1 cellular context compared by ENCODE assay signal in the genomic region with DNA sequence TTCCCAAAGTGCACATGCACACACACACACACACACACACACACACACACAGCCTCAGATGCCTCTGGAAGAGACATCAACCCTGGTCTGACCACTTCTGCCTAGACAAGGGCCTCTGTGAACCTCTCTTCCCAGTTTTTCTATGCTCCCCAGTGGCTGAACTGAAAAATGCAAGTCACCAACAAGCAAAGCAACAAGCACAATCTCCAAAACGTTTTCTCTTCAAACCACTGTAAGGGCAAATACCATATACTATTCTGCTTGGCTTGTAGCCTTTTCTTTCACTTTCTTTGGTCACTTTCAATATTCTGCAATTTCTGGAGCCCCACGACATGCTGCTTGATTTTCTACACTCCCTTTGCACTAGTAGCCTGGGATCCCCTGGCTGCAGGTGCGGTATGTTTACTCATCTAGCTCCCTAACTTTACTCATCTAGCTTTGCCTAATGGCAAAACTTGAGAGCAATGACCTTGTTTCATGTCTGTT.
TF ChIP-seq lines count a peak whose summit lies in the region.

No MANE protein-coding gene starts in this region.

TF ChIP-seq in HepG2, 621 proteins besides CTCF, POLR2A, EP300 and RAD21 (continued from another document and continues in another):
- TF ChIP-seq MAFK (conservative IDR thresholded peaks at IDR 0.05 in 1 of 2, IDR thresholded peaks at IDR 0.05 in 1 of 2; ENCODE audit: low read length in 2 of 2) (0 out of 4 replicates have a peak, but pooled peaks of 1 of the 2 experiments have one; percentile 28), ZBTB1 (CRISPR knock-in tag; IDR thresholded peaks at IDR 0.05; ENCODE audit: borderline replicate concordance) (no peak), ZSCAN22 (CRISPR knock-in tag; IDR thresholded peaks at IDR 0.05) (no peak), ZNF138 (CRISPR knock-in tag; IDR thresholded peaks at IDR 0.05; ENCODE audit: low read depth) (no peak), TEAD3 (CRISPR knock-in tag; optimal IDR thresholded peaks at IDR 0.05; ENCODE audit: borderline replicate concordance) (peak; percentile 13), ONECUT2 (CRISPR knock-in tag; IDR thresholded peaks at IDR 0.05) (no peak), ZNF484 (CRISPR knock-in tag; IDR thresholded peaks at IDR 0.05; ENCODE audit: borderline replicate concordance, low read depth) (no peak), ZNF451 (CRISPR knock-in tag; IDR thresholded peaks at IDR 0.05) (no peak), ZKSCAN1 (IDR thresholded peaks at IDR 0.05; ENCODE audit: low read length) (no peak), MTA1 (CRISPR knock-in tag; IDR thresholded peaks at IDR 0.05; ENCODE audit: borderline replicate concordance) (no peak), ZNF180 (CRISPR knock-in tag; IDR thresholded peaks at IDR 0.05; ENCODE audit: borderline replicate concordance, low read depth) (no peak), KLF13 (CRISPR knock-in tag; IDR thresholded peaks at IDR 0.05) (no peak), MYC (CRISPR knock-in tag; IDR thresholded peaks at IDR 0.05; ENCODE audit: borderline replicate concordance) (no peak), ZMYM3 (CRISPR knock-in tag; IDR thresholded peaks at IDR 0.05) (no peak), KLF15 (CRISPR knock-in tag; IDR thresholded peaks at IDR 0.05; ENCODE audit: borderline replicate concordance) (no peak), GZF1 (CRISPR knock-in tag; IDR thresholded peaks at IDR 0.05) (no peak), MTF2 (CRISPR knock-in tag; IDR thresholded peaks at IDR 0.05; ENCODE audit: borderline replicate concordance) (0 out of 2 replicates have a peak, but pooled peaks have one; percentile 18), RELA (CRISPR knock-in tag; IDR thresholded peaks at IDR 0.05) (no peak), STAG1 (CRISPR knock-in tag; IDR thresholded peaks at IDR 0.05) (peak; percentile 75), ZNF33A (CRISPR knock-in tag; IDR thresholded peaks at IDR 0.05; ENCODE audit: borderline replicate concordance) (no peak), ZNF562 (CRISPR knock-in tag; IDR thresholded peaks at IDR 0.05; ENCODE audit: borderline replicate concordance) (no peak), ZNF160 (CRISPR knock-in tag; IDR thresholded peaks at IDR 0.05) (no peak), ZNF572 (CRISPR knock-in tag; IDR thresholded peaks at IDR 0.05) (no peak), NKX3-1 (CRISPR knock-in tag; IDR thresholded peaks at IDR 0.05) (no peak), JDP2 (CRISPR knock-in tag; IDR thresholded peaks at IDR 0.05; ENCODE audit: borderline replicate concordance) (no peak), SMAD1 (CRISPR knock-in tag; IDR thresholded peaks at IDR 0.05; ENCODE audit: borderline replicate concordance, low read depth) (no peak), MBD4 (IDR thresholded peaks at IDR 0.05; ENCODE audit: borderline replicate concordance, low read length) (no peak), SMC3 (IDR thresholded peaks at IDR 0.05; ENCODE audit: low read length) (peak; percentile 63), MAFF (IDR thresholded peaks at IDR 0.05; ENCODE audit: low read depth, low read length) (peak; percentile 26; the same call in 1 of the 2 replicates), ELF3 (CRISPR knock-in tag; IDR thresholded peaks at IDR 0.05) (0 out of 2 replicates have a peak, but pooled peaks have one; percentile 33), ZNF788 (CRISPR knock-in tag; IDR thresholded peaks at IDR 0.05; ENCODE audit: borderline replicate concordance) (no peak), ZMYM4 (CRISPR knock-in tag; IDR thresholded peaks at IDR 0.05) (0 out of 2 replicates have a peak, but pooled peaks have one; percentile 31), ZC3H4 (CRISPR knock-in tag; IDR thresholded peaks at IDR 0.05; ENCODE audit: borderline replicate concordance) (no peak), REXO4 (CRISPR knock-in tag; IDR thresholded peaks at IDR 0.05; ENCODE audit: borderline replicate concordance) (no peak), KLF16 (CRISPR knock-in tag; IDR thresholded peaks at IDR 0.05) (0 out of 4 replicates have a peak, but pooled peaks of 1 of the 2 experiments have one; percentile 26), MXD4 (CRISPR knock-in tag; IDR thresholded peaks at IDR 0.05) (no peak), ZNF549 (CRISPR knock-in tag; IDR thresholded peaks at IDR 0.05) (no peak), XBP1 (CRISPR knock-in tag; IDR thresholded peaks at IDR 0.05) (no peak), NFE2L2 (IDR thresholded peaks at IDR 0.05; ENCODE audit: low read length) (peak; percentile 91), ZKSCAN5 (CRISPR knock-in tag; IDR thresholded peaks at IDR 0.05) (no peak), NFE2 (CRISPR knock-in tag; IDR thresholded peaks at IDR 0.05) (0 out of 2 replicates have a peak, but pooled peaks have one; percentile 49)
- TF ChIP-seq, protein P1, sequence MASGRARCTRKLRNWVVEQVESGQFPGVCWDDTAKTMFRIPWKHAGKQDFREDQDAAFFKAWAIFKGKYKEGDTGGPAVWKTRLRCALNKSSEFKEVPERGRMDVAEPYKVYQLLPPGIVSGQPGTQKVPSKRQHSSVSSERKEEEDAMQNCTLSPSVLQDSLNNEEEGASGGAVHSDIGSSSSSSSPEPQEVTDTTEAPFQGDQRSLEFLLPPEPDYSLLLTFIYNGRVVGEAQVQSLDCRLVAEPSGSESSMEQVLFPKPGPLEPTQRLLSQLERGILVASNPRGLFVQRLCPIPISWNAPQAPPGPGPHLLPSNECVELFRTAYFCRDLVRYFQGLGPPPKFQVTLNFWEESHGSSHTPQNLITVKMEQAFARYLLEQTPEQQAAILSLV (CRISPR knock-in tag; IDR thresholded peaks at IDR 0.05; ENCODE audit: borderline replicate concordance): no peak
- TF ChIP-seq, protein P2, sequence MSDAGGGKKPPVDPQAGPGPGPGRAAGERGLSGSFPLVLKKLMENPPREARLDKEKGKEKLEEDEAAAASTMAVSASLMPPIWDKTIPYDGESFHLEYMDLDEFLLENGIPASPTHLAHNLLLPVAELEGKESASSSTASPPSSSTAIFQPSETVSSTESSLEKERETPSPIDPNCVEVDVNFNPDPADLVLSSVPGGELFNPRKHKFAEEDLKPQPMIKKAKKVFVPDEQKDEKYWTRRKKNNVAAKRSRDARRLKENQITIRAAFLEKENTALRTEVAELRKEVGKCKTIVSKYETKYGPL (CRISPR knock-in tag; IDR thresholded peaks at IDR 0.05): no peak
- TF ChIP-seq, protein P3, sequence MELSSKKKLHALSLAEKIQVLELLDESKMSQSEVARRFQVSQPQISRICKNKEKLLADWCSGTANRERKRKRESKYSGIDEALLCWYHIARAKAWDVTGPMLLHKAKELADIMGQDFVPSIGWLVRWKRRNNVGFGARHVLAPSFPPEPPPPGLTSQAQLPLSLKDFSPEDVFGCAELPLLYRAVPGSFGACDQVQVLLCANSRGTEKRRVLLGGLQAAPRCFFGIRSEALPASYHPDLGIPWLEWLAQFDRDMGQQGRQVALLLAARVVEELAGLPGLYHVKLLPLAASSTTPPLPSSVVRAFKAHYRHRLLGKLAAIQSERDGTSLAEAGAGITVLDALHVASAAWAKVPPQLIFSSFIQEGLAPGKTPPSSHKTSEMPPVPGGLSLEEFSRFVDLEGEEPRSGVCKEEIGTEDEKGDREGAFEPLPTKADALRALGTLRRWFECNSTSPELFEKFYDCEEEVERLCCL (CRISPR knock-in tag; IDR thresholded peaks at IDR 0.05; ENCODE audit: borderline replicate concordance): no peak
- TF ChIP-seq, protein P4, sequence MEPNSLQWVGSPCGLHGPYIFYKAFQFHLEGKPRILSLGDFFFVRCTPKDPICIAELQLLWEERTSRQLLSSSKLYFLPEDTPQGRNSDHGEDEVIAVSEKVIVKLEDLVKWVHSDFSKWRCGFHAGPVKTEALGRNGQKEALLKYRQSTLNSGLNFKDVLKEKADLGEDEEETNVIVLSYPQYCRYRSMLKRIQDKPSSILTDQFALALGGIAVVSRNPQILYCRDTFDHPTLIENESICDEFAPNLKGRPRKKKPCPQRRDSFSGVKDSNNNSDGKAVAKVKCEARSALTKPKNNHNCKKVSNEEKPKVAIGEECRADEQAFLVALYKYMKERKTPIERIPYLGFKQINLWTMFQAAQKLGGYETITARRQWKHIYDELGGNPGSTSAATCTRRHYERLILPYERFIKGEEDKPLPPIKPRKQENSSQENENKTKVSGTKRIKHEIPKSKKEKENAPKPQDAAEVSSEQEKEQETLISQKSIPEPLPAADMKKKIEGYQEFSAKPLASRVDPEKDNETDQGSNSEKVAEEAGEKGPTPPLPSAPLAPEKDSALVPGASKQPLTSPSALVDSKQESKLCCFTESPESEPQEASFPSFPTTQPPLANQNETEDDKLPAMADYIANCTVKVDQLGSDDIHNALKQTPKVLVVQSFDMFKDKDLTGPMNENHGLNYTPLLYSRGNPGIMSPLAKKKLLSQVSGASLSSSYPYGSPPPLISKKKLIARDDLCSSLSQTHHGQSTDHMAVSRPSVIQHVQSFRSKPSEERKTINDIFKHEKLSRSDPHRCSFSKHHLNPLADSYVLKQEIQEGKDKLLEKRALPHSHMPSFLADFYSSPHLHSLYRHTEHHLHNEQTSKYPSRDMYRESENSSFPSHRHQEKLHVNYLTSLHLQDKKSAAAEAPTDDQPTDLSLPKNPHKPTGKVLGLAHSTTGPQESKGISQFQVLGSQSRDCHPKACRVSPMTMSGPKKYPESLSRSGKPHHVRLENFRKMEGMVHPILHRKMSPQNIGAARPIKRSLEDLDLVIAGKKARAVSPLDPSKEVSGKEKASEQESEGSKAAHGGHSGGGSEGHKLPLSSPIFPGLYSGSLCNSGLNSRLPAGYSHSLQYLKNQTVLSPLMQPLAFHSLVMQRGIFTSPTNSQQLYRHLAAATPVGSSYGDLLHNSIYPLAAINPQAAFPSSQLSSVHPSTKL (CRISPR knock-in tag; IDR thresholded peaks at IDR 0.05): peak; percentile 9; the same call in 1 of the 2 replicates
- TF ChIP-seq, protein P5, sequence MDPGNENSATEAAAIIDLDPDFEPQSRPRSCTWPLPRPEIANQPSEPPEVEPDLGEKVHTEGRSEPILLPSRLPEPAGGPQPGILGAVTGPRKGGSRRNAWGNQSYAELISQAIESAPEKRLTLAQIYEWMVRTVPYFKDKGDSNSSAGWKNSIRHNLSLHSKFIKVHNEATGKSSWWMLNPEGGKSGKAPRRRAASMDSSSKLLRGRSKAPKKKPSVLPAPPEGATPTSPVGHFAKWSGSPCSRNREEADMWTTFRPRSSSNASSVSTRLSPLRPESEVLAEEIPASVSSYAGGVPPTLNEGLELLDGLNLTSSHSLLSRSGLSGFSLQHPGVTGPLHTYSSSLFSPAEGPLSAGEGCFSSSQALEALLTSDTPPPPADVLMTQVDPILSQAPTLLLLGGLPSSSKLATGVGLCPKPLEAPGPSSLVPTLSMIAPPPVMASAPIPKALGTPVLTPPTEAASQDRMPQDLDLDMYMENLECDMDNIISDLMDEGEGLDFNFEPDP (CRISPR knock-in tag; conservative IDR thresholded peaks at IDR 0.05): no peak
- TF ChIP-seq, protein P6, sequence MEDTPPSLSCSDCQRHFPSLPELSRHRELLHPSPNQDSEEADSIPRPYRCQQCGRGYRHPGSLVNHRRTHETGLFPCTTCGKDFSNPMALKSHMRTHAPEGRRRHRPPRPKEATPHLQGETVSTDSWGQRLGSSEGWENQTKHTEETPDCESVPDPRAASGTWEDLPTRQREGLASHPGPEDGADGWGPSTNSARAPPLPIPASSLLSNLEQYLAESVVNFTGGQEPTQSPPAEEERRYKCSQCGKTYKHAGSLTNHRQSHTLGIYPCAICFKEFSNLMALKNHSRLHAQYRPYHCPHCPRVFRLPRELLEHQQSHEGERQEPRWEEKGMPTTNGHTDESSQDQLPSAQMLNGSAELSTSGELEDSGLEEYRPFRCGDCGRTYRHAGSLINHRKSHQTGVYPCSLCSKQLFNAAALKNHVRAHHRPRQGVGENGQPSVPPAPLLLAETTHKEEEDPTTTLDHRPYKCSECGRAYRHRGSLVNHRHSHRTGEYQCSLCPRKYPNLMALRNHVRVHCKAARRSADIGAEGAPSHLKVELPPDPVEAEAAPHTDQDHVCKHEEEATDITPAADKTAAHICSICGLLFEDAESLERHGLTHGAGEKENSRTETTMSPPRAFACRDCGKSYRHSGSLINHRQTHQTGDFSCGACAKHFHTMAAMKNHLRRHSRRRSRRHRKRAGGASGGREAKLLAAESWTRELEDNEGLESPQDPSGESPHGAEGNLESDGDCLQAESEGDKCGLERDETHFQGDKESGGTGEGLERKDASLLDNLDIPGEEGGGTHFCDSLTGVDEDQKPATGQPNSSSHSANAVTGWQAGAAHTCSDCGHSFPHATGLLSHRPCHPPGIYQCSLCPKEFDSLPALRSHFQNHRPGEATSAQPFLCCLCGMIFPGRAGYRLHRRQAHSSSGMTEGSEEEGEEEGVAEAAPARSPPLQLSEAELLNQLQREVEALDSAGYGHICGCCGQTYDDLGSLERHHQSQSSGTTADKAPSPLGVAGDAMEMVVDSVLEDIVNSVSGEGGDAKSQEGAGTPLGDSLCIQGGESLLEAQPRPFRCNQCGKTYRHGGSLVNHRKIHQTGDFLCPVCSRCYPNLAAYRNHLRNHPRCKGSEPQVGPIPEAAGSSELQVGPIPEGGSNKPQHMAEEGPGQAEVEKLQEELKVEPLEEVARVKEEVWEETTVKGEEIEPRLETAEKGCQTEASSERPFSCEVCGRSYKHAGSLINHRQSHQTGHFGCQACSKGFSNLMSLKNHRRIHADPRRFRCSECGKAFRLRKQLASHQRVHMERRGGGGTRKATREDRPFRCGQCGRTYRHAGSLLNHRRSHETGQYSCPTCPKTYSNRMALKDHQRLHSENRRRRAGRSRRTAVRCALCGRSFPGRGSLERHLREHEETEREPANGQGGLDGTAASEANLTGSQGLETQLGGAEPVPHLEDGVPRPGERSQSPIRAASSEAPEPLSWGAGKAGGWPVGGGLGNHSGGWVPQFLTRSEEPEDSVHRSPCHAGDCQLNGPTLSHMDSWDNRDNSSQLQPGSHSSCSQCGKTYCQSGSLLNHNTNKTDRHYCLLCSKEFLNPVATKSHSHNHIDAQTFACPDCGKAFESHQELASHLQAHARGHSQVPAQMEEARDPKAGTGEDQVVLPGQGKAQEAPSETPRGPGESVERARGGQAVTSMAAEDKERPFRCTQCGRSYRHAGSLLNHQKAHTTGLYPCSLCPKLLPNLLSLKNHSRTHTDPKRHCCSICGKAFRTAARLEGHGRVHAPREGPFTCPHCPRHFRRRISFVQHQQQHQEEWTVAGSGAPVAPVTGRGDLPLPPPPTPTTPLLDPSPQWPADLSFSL (CRISPR knock-in tag; IDR thresholded peaks at IDR 0.05): peak; percentile 66
- TF ChIP-seq, protein P7, sequence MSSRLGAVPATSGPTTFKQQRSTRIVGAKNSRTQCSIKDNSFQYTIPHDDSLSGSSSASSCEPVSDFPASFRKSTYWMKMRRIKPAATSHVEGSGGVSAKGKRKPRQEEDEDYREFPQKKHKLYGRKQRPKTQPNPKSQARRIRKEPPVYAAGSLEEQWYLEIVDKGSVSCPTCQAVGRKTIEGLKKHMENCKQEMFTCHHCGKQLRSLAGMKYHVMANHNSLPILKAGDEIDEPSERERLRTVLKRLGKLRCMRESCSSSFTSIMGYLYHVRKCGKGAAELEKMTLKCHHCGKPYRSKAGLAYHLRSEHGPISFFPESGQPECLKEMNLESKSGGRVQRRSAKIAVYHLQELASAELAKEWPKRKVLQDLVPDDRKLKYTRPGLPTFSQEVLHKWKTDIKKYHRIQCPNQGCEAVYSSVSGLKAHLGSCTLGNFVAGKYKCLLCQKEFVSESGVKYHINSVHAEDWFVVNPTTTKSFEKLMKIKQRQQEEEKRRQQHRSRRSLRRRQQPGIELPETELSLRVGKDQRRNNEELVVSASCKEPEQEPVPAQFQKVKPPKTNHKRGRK (CRISPR knock-in tag; IDR thresholded peaks at IDR 0.05): no peak
- TF ChIP-seq, protein P8, sequence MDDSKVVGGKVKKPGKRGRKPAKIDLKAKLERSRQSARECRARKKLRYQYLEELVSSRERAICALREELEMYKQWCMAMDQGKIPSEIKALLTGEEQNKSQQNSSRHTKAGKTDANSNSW (CRISPR knock-in tag; IDR thresholded peaks at IDR 0.05; ENCODE audit: borderline replicate concordance): no peak
- TF ChIP-seq, protein P9, sequence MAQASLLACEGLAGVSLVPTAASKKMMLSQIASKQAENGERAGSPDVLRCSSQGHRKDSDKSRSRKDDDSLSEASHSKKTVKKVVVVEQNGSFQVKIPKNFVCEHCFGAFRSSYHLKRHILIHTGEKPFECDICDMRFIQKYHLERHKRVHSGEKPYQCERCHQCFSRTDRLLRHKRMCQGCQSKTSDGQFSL (CRISPR knock-in tag; IDR thresholded peaks at IDR 0.05): no peak
